In genomic region chr13:32142956-32143375, GRCh38 we compare ENCODE assay signal across 1 cellular context.
TF ChIP-seq lines count a peak whose summit lies in the region.

No MANE protein-coding gene starts in this region.

TF ChIP-seq in HepG2, 621 proteins besides CTCF, POLR2A, EP300 and RAD21 (continued from another document and continues in another):
- no peak for TF ChIP-seq BCLAF1 (IDR thresholded peaks at IDR 0.05)
- no peak for TF ChIP-seq MXD1 (CRISPR knock-in tag; IDR thresholded peaks at IDR 0.05)
- peak; percentile 98 for TF ChIP-seq AHDC1 (CRISPR knock-in tag; IDR thresholded peaks at IDR 0.05; ENCODE audit: borderline replicate concordance)
- TF ChIP-seq GATAD1 (CRISPR knock-in tag; IDR thresholded peaks at IDR 0.05) = peak; percentile 70; the same call in 1 of the 2 replicates
- no peak for TF ChIP-seq MBNL3 (CRISPR knock-in tag; conservative IDR thresholded peaks at IDR 0.05)
- TF ChIP-seq LCORL (IDR thresholded peaks at IDR 0.05) = peak; percentile 86
- peak; percentile 99 for TF ChIP-seq LCORL (CRISPR knock-in tag; IDR thresholded peaks at IDR 0.05)
- TF ChIP-seq ZBTB26 (CRISPR knock-in tag; IDR thresholded peaks at IDR 0.05; ENCODE audit: borderline replicate concordance) = no peak
- TF ChIP-seq ISL2 (CRISPR knock-in tag; IDR thresholded peaks at IDR 0.05) = peak; percentile 94
- no peak for TF ChIP-seq PAF1 (CRISPR knock-in tag; IDR thresholded peaks at IDR 0.05)
- peak; percentile 73 for TF ChIP-seq MED8 (CRISPR knock-in tag; IDR thresholded peaks at IDR 0.05; ENCODE audit: insufficient replicate concordance)
- TF ChIP-seq TCF7L2 (IDR thresholded peaks at IDR 0.05; ENCODE audit: low read depth, low read length) = no peak
- TF ChIP-seq ELF3 (CRISPR knock-in tag; IDR thresholded peaks at IDR 0.05) = peak; percentile 94
- TF ChIP-seq ZNF747 (CRISPR knock-in tag; IDR thresholded peaks at IDR 0.05; ENCODE audit: borderline replicate concordance) = no peak
- no peak for TF ChIP-seq ZNF142 (CRISPR knock-in tag; IDR thresholded peaks at IDR 0.05)
- no peak; the same call in 1 of the 2 replicates for TF ChIP-seq MTA1 (CRISPR knock-in tag; IDR thresholded peaks at IDR 0.05; ENCODE audit: borderline replicate concordance)
- TF ChIP-seq KMT2A (CRISPR knock-in tag; IDR thresholded peaks at IDR 0.05) = peak; percentile 74; the same call in 1 of the 2 replicates
- no peak for TF ChIP-seq ZBTB46 (CRISPR knock-in tag; IDR thresholded peaks at IDR 0.05; ENCODE audit: borderline replicate concordance)
- TF ChIP-seq HDAC2 (CRISPR knock-in tag; IDR thresholded peaks at IDR 0.05) = peak; percentile 98
- TF ChIP-seq NFATC3 (CRISPR knock-in tag; IDR thresholded peaks at IDR 0.05) = no peak
- peak; percentile 93 for TF ChIP-seq RARA (CRISPR knock-in tag; IDR thresholded peaks at IDR 0.05)
- no peak for TF ChIP-seq ZNF260 (CRISPR knock-in tag; IDR thresholded peaks at IDR 0.05; ENCODE audit: borderline replicate concordance, low read depth)
- peak in 1 of 2 experiments; percentile 55; a peak in 1 of 4 replicates for TF ChIP-seq HMGXB4 (CRISPR knock-in tag; IDR thresholded peaks at IDR 0.05; ENCODE audit: borderline replicate concordance in 1 of 2, low read depth in 1 of 2)
- no peak for TF ChIP-seq ZBTB14 (CRISPR knock-in tag; IDR thresholded peaks at IDR 0.05)
- no peak for TF ChIP-seq ZNF605 (CRISPR knock-in tag; IDR thresholded peaks at IDR 0.05)
- peak; percentile 100 for TF ChIP-seq ARID5B (CRISPR knock-in tag; IDR thresholded peaks at IDR 0.05)
